In the genomic region with DNA sequence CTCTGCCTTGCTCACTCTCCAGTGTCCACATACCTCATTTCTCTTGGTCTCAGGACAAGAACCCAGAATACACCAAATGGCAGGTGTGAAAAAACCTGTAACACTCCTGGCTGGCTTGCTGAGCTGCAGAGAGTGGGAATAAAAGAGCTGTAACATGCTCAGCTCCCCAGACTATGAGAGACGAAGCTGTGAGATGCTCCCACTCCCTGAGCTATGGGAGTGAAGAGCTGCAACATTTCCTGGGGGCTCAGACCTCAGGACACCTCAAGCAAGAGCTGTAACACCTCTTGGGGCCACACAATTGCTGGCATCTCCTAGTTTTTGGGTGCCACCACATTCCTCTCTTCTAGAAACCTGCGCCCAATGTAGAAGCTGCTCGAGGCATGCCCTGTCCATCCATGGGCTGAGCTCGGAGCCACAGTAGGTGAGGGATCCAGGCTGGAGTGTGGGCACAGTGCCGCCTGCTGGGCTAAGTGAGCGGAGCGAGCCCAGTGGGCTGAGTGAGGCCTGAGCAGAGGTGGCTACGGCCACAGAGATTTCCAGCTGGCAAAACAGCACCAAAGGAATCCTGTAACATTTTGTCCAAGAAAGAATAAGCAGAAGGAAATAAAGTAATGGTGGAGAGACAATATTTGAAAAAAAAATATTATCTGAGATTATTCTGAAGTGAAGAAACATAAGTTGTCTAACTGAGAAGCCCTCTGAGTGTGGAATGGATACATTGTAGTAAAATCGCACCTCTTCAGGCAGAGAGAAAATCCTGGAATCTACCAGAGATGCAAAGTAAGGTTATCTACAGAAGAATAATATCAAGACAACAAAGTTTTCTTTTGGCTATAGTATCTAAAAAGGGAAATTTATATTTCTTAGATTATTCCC, we compare ENCODE assay signal across 9 cellular contexts.
DNase-seq lines count a peak whose midpoint lies in the region; ATAC-seq and TF ChIP-seq lines count a peak whose summit lies in the region.
"Had no signal": no experiment of that assay in that cellular context is flagged by ENCODE, and none has a peak within 500 bp of the region (broad histone marks: within the 10 kb centered on the region; RNA-seq: fewer than 3 reads in every experiment).

No MANE protein-coding gene starts in this region.

- H3K4me1 Mint-ChIP-seq in chondrocyte (ENCODE audit: low read depth) = no peaks in the 10 kb centered on the region
- H3K4me1 Mint-ChIP-seq in osteocyte (ENCODE audit: unreplicated experiment) = no peaks in the 10 kb centered on the region

- TF ChIP-seq CTCF in 22Rv1 (IDR thresholded peaks at IDR 0.05) (peak; percentile 92), chondrocyte (IDR thresholded peaks at IDR 0.05) (peak; percentile 79), osteocyte (IDR thresholded peaks at IDR 0.05) (peak; percentile 63)

- no peak overlapping the region for H3K4me3 Mint-ChIP-seq in chondrocyte (ENCODE audit: unreplicated experiment)
- no peak overlapping the region for H3K4me3 Mint-ChIP-seq in osteocyte (ENCODE audit: unreplicated experiment)
- H3K4me3 Mint-ChIP-seq: activated naive CD8-positive, alpha-beta T cell had no signal

- ATAC-seq in GM18909 (IDR thresholded peaks at IDR 0.05; ENCODE audit: poor library complexity, unreplicated experiment) (peak; percentile 62), HG02840 (IDR thresholded peaks at IDR 0.05; ENCODE audit: low FRiP score, unreplicated experiment) (no peak)

- no peak overlapping the region for H3K27ac ChIP-seq in 22Rv1

- H3K27ac Mint-ChIP-seq in chondrocyte (ENCODE audit: unreplicated experiment) (no peak overlapping the region), osteocyte (ENCODE audit: unreplicated experiment) (no peak overlapping the region)
- H3K27ac Mint-ChIP-seq: activated naive CD8-positive, alpha-beta T cell had no signal

- H3K9me3 Mint-ChIP-seq in chondrocyte (ENCODE audit: low read depth) = no peaks in the 10 kb centered on the region
- H3K9me3 Mint-ChIP-seq in osteocyte (ENCODE audit: unreplicated experiment) = no peaks in the 10 kb centered on the region

- no peaks in the 10 kb centered on the region for H3K36me3 Mint-ChIP-seq in chondrocyte (ENCODE audit: low read depth)
- H3K36me3 Mint-ChIP-seq in osteocyte (ENCODE audit: unreplicated experiment) = no peaks in the 10 kb centered on the region
- H3K36me3 Mint-ChIP-seq: activated naive CD8-positive, alpha-beta T cell had no signal

- DNase-seq in HuH-7 (ENCODE audit: low spot score) (peak; percentile 58), chondrocyte (ENCODE audit: low spot score) (no peak), osteocyte (ENCODE audit: extremely low spot score, unreplicated experiment) (no peak), NCI-H2171 treated with DMSO at 0.1 percent for 48 hours (lab: John Stamatoyannopoulos, UW) (no peak)
- no peak for DNase-seq in stimulated activated CD4-positive, alpha-beta T cell treated with anti-CD3 and anti-CD28 coated beads, Interleukin-2, amount 100 ng/mL, for 48 hours

- no peaks in the 10 kb centered on the region for H3K27me3 Mint-ChIP-seq in chondrocyte (ENCODE audit: low read depth)
- no peaks in the 10 kb centered on the region for H3K27me3 Mint-ChIP-seq in osteocyte (ENCODE audit: unreplicated experiment)
- H3K27me3 Mint-ChIP-seq: activated naive CD8-positive, alpha-beta T cell had no signal
